Comparison of ENCODE assay signal across 10 cellular contexts in the genomic region with DNA sequence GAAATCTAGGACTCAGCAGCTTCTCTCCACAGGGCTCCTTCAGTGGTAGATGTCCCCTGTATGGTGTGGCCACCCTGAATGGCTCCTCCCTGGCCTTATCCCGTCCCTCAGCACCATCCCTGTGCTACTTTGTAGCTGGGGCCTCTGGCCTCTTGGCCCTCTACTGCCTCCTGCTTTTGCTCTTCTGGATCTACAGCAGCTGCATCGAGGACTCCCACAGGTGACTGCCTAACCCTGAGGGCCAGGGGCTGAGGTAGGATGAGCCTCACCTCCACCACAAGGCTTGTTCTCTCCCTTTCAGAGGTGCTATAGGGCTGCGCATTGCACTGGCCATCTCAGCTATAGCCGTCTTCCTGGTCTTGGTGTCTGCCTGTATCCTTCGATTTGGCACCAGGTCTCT. TPM values are rescaled to one million over a fixed set of nuclear protein-coding genes. Genes with fewer than 3 reads are reported as not detected.
DNase-seq lines count a peak whose midpoint lies in the region; ATAC-seq and TF ChIP-seq lines count a peak whose summit lies in the region.
"Had no signal": no experiment of that assay in that cellular context is flagged by ENCODE, and none has a peak within 500 bp of the region (broad histone marks: within the 10 kb centered on the region; RNA-seq: fewer than 3 reads in every experiment).

No MANE protein-coding gene starts in this region.

- H3K36me3 Mint-ChIP-seq in CD8-positive, alpha-beta T cell: peaks cover 40% of the 10 kb centered on the region
- H3K36me3 Mint-ChIP-seq in HFFc6 (ENCODE audit: low read depth): peaks cover 22% of the 10 kb centered on the region
- peaks cover 3% of the 10 kb centered on the region for H3K36me3 Mint-ChIP-seq in activated naive CD8-positive, alpha-beta T cell
- H3K36me3 Mint-ChIP-seq in natural killer cell treated with Interleukin-12 subunit alpha and Interleukin-12 subunit beta and Interleukin-15 and Interleukin-18, amount 100 ng/mL, for 72 hours: peaks cover 12% of the 10 kb centered on the region

- no peaks in the 10 kb centered on the region for H3K27me3 ChIP-seq in CD8-positive, alpha-beta T cell (ENCODE audit: insufficient read depth, low read length)
- H3K27me3 ChIP-seq: SJCRH30 had no signal

- CTCF ChIA-PET in CD8-positive, alpha-beta T cell (lab: Charles Lee): interaction anchor here (0.9 to 3.7 kb wide), 6 partner anchors 12 to 76 kb away, joined by 3 to 13 read pairs (median 6); a partner anchor contains a TSS

- no peaks in the 10 kb centered on the region for H3K9me3 ChIP-seq in CD8-positive, alpha-beta T cell (ENCODE audit: low read length)
- H3K9me3 ChIP-seq: SJCRH30 had no signal

- peak overlapping the region; percentile 94 for H3K4me3 Mint-ChIP-seq in CD8-positive, alpha-beta T cell
- peak overlapping the region; percentile 94; the same call in 1 of the 2 replicates for H3K4me3 Mint-ChIP-seq in HFFc6
- peak overlapping the region; percentile 89 for H3K4me3 Mint-ChIP-seq in activated naive CD8-positive, alpha-beta T cell
- peak overlapping the region; percentile 90 for H3K4me3 Mint-ChIP-seq in natural killer cell treated with Interleukin-12 subunit alpha and Interleukin-12 subunit beta and Interleukin-15 and Interleukin-18, amount 100 ng/mL, for 72 hours

- no peak for ATAC-seq in CD8-positive, alpha-beta T cell
- ATAC-seq in natural killer cell treated with Interleukin-12 subunit alpha and Interleukin-12 subunit beta and Interleukin-15 and Interleukin-18, amount 100 ng/mL, for 72 hours: no peak
- no peak for ATAC-seq in HG03025 (IDR thresholded peaks at IDR 0.05; ENCODE audit: low FRiP score, unreplicated experiment)
- ATAC-seq in GM18519 (IDR thresholded peaks at IDR 0.05; ENCODE audit: low FRiP score, unreplicated experiment): no peak

- H3K27me3 Mint-ChIP-seq in CD8-positive, alpha-beta T cell (ENCODE audit: low read depth): no peaks in the 10 kb centered on the region
- peaks cover 4% of the 10 kb centered on the region; the same call in 1 of the 2 replicates for H3K27me3 Mint-ChIP-seq in HFFc6 (ENCODE audit: insufficient read depth)
- no peaks in the 10 kb centered on the region for H3K27me3 Mint-ChIP-seq in activated naive CD8-positive, alpha-beta T cell
- no peaks in the 10 kb centered on the region for H3K27me3 Mint-ChIP-seq in natural killer cell treated with Interleukin-12 subunit alpha and Interleukin-12 subunit beta and Interleukin-15 and Interleukin-18, amount 100 ng/mL, for 72 hours

- peaks cover 48% of the 10 kb centered on the region for H3K4me1 ChIP-seq in CD8-positive, alpha-beta T cell (ENCODE audit: insufficient read depth, low read length)
- H3K4me1 ChIP-seq: SJCRH30 had no signal

- no peak overlapping the region for H3K27ac ChIP-seq in CD8-positive, alpha-beta T cell (ENCODE audit: low read depth, low read length)
- H3K27ac ChIP-seq: SJCRH30 had no signal

- peaks cover 22% of the 10 kb centered on the region for H3K36me3 ChIP-seq in CD8-positive, alpha-beta T cell (ENCODE audit: insufficient read depth, low read length)

- H3K27ac Mint-ChIP-seq in CD8-positive, alpha-beta T cell: peak overlapping the region; percentile 84
- H3K27ac Mint-ChIP-seq in HFFc6: peak overlapping the region; percentile 95
- peak overlapping the region; percentile 88 for H3K27ac Mint-ChIP-seq in activated naive CD8-positive, alpha-beta T cell
- H3K27ac Mint-ChIP-seq in natural killer cell treated with Interleukin-12 subunit alpha and Interleukin-12 subunit beta and Interleukin-15 and Interleukin-18, amount 100 ng/mL, for 72 hours: peak overlapping the region; percentile 82 to 88

- H3K9me3 Mint-ChIP-seq in CD8-positive, alpha-beta T cell: no peaks in the 10 kb centered on the region
- no peaks in the 10 kb centered on the region for H3K9me3 Mint-ChIP-seq in HFFc6
- no peaks in the 10 kb centered on the region for H3K9me3 Mint-ChIP-seq in activated naive CD8-positive, alpha-beta T cell (ENCODE audit: low read depth)
- no peaks in the 10 kb centered on the region for H3K9me3 Mint-ChIP-seq in natural killer cell treated with Interleukin-12 subunit alpha and Interleukin-12 subunit beta and Interleukin-15 and Interleukin-18, amount 100 ng/mL, for 72 hours

- DNase-seq in CD8-positive, alpha-beta T cell: no peak
- DNase-seq in HFFc6 (no peak), NCI-H345 treated with DMSO at 0.1 percent for 48 hours (lab: John Stamatoyannopoulos, UW; ENCODE audit: unreplicated experiment) (no peak), NCI-H510A (lab: John Stamatoyannopoulos, UW) (no peak)
- peak; percentile 31 for DNase-seq in natural killer cell treated with Interleukin-12 subunit alpha and Interleukin-12 subunit beta and Interleukin-15 and Interleukin-18, amount 100 ng/mL, for 72 hours (ENCODE audit: low spot score)
- DNase-seq: MM.1S, SJCRH30 had no signal

- peaks cover 47% of the 10 kb centered on the region for H3K4me1 Mint-ChIP-seq in CD8-positive, alpha-beta T cell (ENCODE audit: low read depth)
- peaks cover 54% of the 10 kb centered on the region for H3K4me1 Mint-ChIP-seq in HFFc6 (ENCODE audit: low read depth)
- H3K4me1 Mint-ChIP-seq in activated naive CD8-positive, alpha-beta T cell (ENCODE audit: low read depth): peaks cover 47% of the 10 kb centered on the region
- peaks cover 31 to 41% of the 10 kb centered on the region in 2 donors for H3K4me1 Mint-ChIP-seq in natural killer cell treated with Interleukin-12 subunit alpha and Interleukin-12 subunit beta and Interleukin-15 and Interleukin-18, amount 100 ng/mL, for 72 hours (ENCODE audit: low read depth in 2 of 2)

- no peak overlapping the region for H3K4me3 ChIP-seq in CD8-positive, alpha-beta T cell (ENCODE audit: low read depth, low read length)
- H3K4me3 ChIP-seq: SJCRH30 had no signal

- intact Hi-C loops in CD8-positive, alpha-beta T cell (cut with DNase I, micrococcal nuclease): loop anchor here in 1 of 2 experiments (5.0 to 10.0 kb wide), 2 partner anchors 37 to 194 kb away; a partner anchor contains a TSS

- POLR2A ChIA-PET in CD8-positive, alpha-beta T cell (lab: Charles Lee): interaction anchor here (0.5 to 10.6 kb wide), 8 partner anchors 15 to 149 kb away, joined by 3 to 165 read pairs (median 4); a partner anchor contains a TSS

- TF ChIP-seq CTCF in CD8-positive, alpha-beta T cell (IDR thresholded peaks at IDR 0.05): no peak
- no peak for TF ChIP-seq CTCF in HFFc6 (IDR thresholded peaks at IDR 0.05)

RNA-seq across cellular contexts. Expression of a gene that starts 1.8 kb away (rescaled TPM):
- total RNA-seq in CD8-positive, alpha-beta T cell: 10 to 100 TPM; 27.5 to 28.4 TPM
- total RNA-seq in HFFc6 (2021; fragmentation: NEBNext Ultra II Directional; extraction: Animal tissue kit (Norgen Biotek cat#: 25700)): 10 to 100 TPM; 47.2 to 66.3 (median 52.7) TPM
- 10 to 100 TPM; 30.5 to 31.1 TPM for total RNA-seq in natural killer cell treated with Interleukin-12 subunit alpha and Interleukin-12 subunit beta and Interleukin-15 and Interleukin-18, amount 100 ng/mL, for 72 hours

RNA-seq across cellular contexts. Expression of a gene that starts 2.8 kb away (rescaled TPM):
- total RNA-seq in CD8-positive, alpha-beta T cell: 1 to 10 TPM; 6.2 to 6.5 TPM
- 10 to 100 TPM; 12.8 to 15.0 (median 13.6) TPM for total RNA-seq in HFFc6 (2021; fragmentation: NEBNext Ultra II Directional; extraction: Animal tissue kit (Norgen Biotek cat#: 25700))
- total RNA-seq in natural killer cell treated with Interleukin-12 subunit alpha and Interleukin-12 subunit beta and Interleukin-15 and Interleukin-18, amount 100 ng/mL, for 72 hours: 10 to 100 TPM; 13.0 to 20.1 TPM

RNA-seq across cellular contexts. Expression of a gene that starts 16.2 kb away (rescaled TPM):
- 100 to 1,000 TPM; 356 TPM for total RNA-seq in CD8-positive, alpha-beta T cell
- 10 to 100 TPM; 51.5 to 57.7 (median 55.0) TPM for total RNA-seq in HFFc6 (2021; fragmentation: NEBNext Ultra II Directional; extraction: Animal tissue kit (Norgen Biotek cat#: 25700))
- total RNA-seq in natural killer cell treated with Interleukin-12 subunit alpha and Interleukin-12 subunit beta and Interleukin-15 and Interleukin-18, amount 100 ng/mL, for 72 hours: 100 to 1,000 TPM; 108 to 145 TPM

RNA-seq across cellular contexts. Expression of a gene that starts 17.8 kb away (rescaled TPM):
- total RNA-seq in CD8-positive, alpha-beta T cell: 10 to 100 TPM; 10.3 to 13.2 TPM
- total RNA-seq in HFFc6 (2021; fragmentation: NEBNext Ultra II Directional; extraction: Animal tissue kit (Norgen Biotek cat#: 25700)): 10 to 100 TPM in 5 of 6 experiments, 1 to 10 TPM in 1; 9.9 to 12.7 (median 10.6) TPM
- 10 to 100 TPM; 13.9 to 34.1 TPM for total RNA-seq in natural killer cell treated with Interleukin-12 subunit alpha and Interleukin-12 subunit beta and Interleukin-15 and Interleukin-18, amount 100 ng/mL, for 72 hours

RNA-seq across cellular contexts. Expression of a gene that starts 27.6 kb away (rescaled TPM):
- 10 to 100 TPM; 51.4 to 55.3 TPM for total RNA-seq in CD8-positive, alpha-beta T cell
- 10 to 100 TPM; 77.6 to 83.8 (median 81.4) TPM for total RNA-seq in HFFc6 (2021; fragmentation: NEBNext Ultra II Directional; extraction: Animal tissue kit (Norgen Biotek cat#: 25700))
- 100 to 1,000 TPM in 1 of 2 donors, 10 to 100 TPM in 1; 93.3 to 127 TPM for total RNA-seq in natural killer cell treated with Interleukin-12 subunit alpha and Interleukin-12 subunit beta and Interleukin-15 and Interleukin-18, amount 100 ng/mL, for 72 hours
